Comparison of ENCODE assay signal across 9 cellular contexts in the genomic region with DNA sequence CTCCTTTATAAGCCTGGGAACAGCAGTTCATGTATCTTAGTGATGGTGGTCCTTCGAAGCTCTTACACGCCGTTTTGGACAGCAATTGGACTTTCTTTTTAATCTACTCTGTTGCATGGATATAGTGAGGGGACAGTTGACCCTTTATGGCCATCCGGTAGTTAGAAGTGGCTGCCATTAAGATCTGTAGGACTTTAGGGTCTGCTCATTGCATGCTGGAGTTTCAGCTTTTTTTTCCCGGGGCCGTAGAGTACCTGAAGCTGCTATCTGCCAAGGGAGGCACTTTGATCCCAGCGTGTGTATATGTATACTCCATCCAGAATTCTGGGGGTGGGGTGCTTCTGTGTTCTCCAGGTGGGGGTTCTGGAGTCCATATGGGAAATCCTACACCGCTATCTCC. TPM values are rescaled to one million over a fixed set of nuclear protein-coding genes. Genes with fewer than 3 reads are reported as not detected.
DNase-seq lines count a peak whose midpoint lies in the region; ATAC-seq and TF ChIP-seq lines count a peak whose summit lies in the region.
"Had no signal": no experiment of that assay in that cellular context is flagged by ENCODE, and none has a peak within 500 bp of the region (broad histone marks: within the 10 kb centered on the region; RNA-seq: fewer than 3 reads in every experiment).

No MANE protein-coding gene starts in this region.

- CTCF ChIA-PET in A673 (lab: Charles Lee) (no interaction called here), HCT116 (lab: Charles Lee) (interaction anchor here (0.8 to 1.4 kb wide), 3 partner anchors 34 to 131 kb away, joined by 3 to 4 read pairs (median 3); no protein-coding TSS in a partner anchor)

- RAD21 ChIA-PET in HCT116 (lab: Charles Lee; ENCODE audit: low non-redundant PET in 1 of 2, low total read pairs in 2 of 2, uncharacterized antibody in 2 of 2, unreplicated experiment in 2 of 2), result no interaction called here

- POLR2A ChIA-PET in A673 (lab: Charles Lee; ENCODE audit: low non-redundant PET), result interaction anchor here (0.5 kb wide), 1 partner anchor 209 kb away, joined by 4 read pairs; no protein-coding TSS in a partner anchor
- POLR2A ChIA-PET in HCT116 (lab: Charles Lee), result no interaction called here

- no peak overlapping the region for H3K27ac ChIP-seq in A673 (ENCODE audit: low read depth, low read length, poor library complexity, severe bottlenecking)
- peak overlapping the region; percentile 92 for H3K27ac ChIP-seq in HCT116 (ENCODE audit: low read depth, low read length)
- H3K27ac ChIP-seq in duodenal mucosa (ENCODE audit: low read depth, low read length), result no peak overlapping the region
- no peak overlapping the region for H3K27ac ChIP-seq in mesodermal cell (ENCODE audit: low read depth, low read length, severe bottlenecking)

- H3K27me3 ChIP-seq in A673 (replicated peaks; ENCODE audit: insufficient read depth, low read depth, low read length, poor library complexity) (no peaks in the 10 kb centered on the region), HCT116 (ENCODE audit: insufficient read depth, low read length) (no peaks in the 10 kb centered on the region), duodenal mucosa (ENCODE audit: control insufficient read depth in 1 of 2, insufficient read depth in 2 of 2, low read length in 2 of 2) (no peaks in the 10 kb centered on the region)

- TF ChIP-seq POLR2A in HCT116 (IDR thresholded peaks at IDR 0.05; ENCODE audit: borderline replicate concordance, extremely low read depth, insufficient read depth, insufficient read length), result no peak

- TF ChIP-seq CTCF in A673 (conservative IDR thresholded peaks at IDR 0.05; ENCODE audit: low read depth, low read length), result no peak
- TF ChIP-seq CTCF in HCT116 (IDR thresholded peaks at IDR 0.05 in 2 of 3, conservative IDR thresholded peaks at IDR 0.05 in 1 of 3; ENCODE audit: borderline replicate concordance in 1 of 3, insufficient read depth in 1 of 3, low read depth in 2 of 3, low read length in 2 of 3), result no peak
- no peak for TF ChIP-seq CTCF in GM10266 (IDR thresholded peaks at IDR 0.05; ENCODE audit: control insufficient read depth, insufficient read depth, low read depth, missing control alignments)

- H3K36me3 ChIP-seq in A673 (ENCODE audit: insufficient read depth, low read length, poor library complexity, severe bottlenecking), result peaks cover 1% of the 10 kb centered on the region
- peaks cover 8 to 21% of the 10 kb centered on the region in 2 experiments; a peak in 3 of 4 replicates for H3K36me3 ChIP-seq in HCT116 (ENCODE audit: control insufficient read depth in 1 of 2, insufficient read depth in 2 of 2, low read length in 2 of 2)
- H3K36me3 ChIP-seq in duodenal mucosa (ENCODE audit: control insufficient read depth in 1 of 2, insufficient read depth in 2 of 2, low read length in 2 of 2), result peaks cover 3 to 14% of the 10 kb centered on the region in 2 donors
- H3K36me3 ChIP-seq in mesodermal cell (ENCODE audit: control insufficient read depth, insufficient read depth, low read length), result peaks cover 52% of the 10 kb centered on the region

- H4K20me1 ChIP-seq in HCT116 (ENCODE audit: insufficient read depth), result no peaks in the 10 kb centered on the region

- H3K4me1 ChIP-seq in A673 (ENCODE audit: insufficient read depth, low read length, poor library complexity, severe bottlenecking), result peaks cover 22% of the 10 kb centered on the region
- H3K4me1 ChIP-seq in HCT116 (ENCODE audit: control insufficient read depth in 1 of 2, insufficient read depth in 2 of 2, low read length in 2 of 2), result peaks cover 10 to 26% of the 10 kb centered on the region in 2 experiments
- H3K4me1 ChIP-seq in duodenal mucosa (ENCODE audit: control insufficient read depth in 1 of 2, insufficient read depth in 2 of 2, low read length in 2 of 2), result peaks cover 31 to 36% of the 10 kb centered on the region in 2 donors
- H3K4me1 ChIP-seq in mesodermal cell (ENCODE audit: control insufficient read depth, insufficient read depth, low read length, poor library complexity, severe bottlenecking), result peaks cover 23% of the 10 kb centered on the region

- H2AFZ ChIP-seq in HCT116 (ENCODE audit: low read depth, low read length, poor library complexity, severe bottlenecking), result no peak overlapping the region

- H3K4me2 ChIP-seq in HCT116 (ENCODE audit: low read length), result peak overlapping the region; percentile 99

- no TSS peak for BruUV-seq in A673 (replicated peaks; lab: Mats Ljungman, UMichigan)
- no TSS peak for BruUV-seq in HCT116 (replicated peaks; lab: Mats Ljungman, UMichigan)

- H3K9ac ChIP-seq in HCT116 (ENCODE audit: low read length) (peak overlapping the region; percentile 93), duodenal mucosa (ENCODE audit: low read depth in 1 of 2, low read length in 2 of 2) (peak overlapping the region; percentile 78)

- H3K9me3 ChIP-seq in A673 (ENCODE audit: low read depth, low read length, poor library complexity, severe bottlenecking) (no peaks in the 10 kb centered on the region), HCT116 (ENCODE audit: control insufficient read depth in 1 of 2, insufficient read depth in 1 of 2, low read depth in 1 of 2, low read length in 2 of 2) (no peaks in the 10 kb centered on the region), duodenal mucosa (ENCODE audit: control insufficient read depth in 1 of 2, low read length in 2 of 2) (no peaks in the 10 kb centered on the region), mesodermal cell (ENCODE audit: control insufficient read depth, low read length) (no peaks in the 10 kb centered on the region)

- TF ChIP-seq RAD21 in HCT116 (IDR thresholded peaks at IDR 0.05; ENCODE audit: low read depth), result no peak

- DNase-seq in A673 (ENCODE audit: low spot score), result no peak
- DNase-seq in HCT116 (ENCODE audit: low read depth, low spot score), result no peak
- no peak for DNase-seq in GM10266 (ENCODE audit: extremely low spot score)
- DNase-seq: caudate nucleus had no signal

- WGBS in mesodermal cell (ENCODE audit: insufficient coverage in 2 of 2), 2 experiments, result 98% methylated on average over 7 of the region's 8 CpGs

- H3K4me3 ChIP-seq in A673 (ENCODE audit: low read depth, low read length, poor library complexity, severe bottlenecking), result peak overlapping the region; percentile 65
- H3K4me3 ChIP-seq in HCT116 (replicated peaks in 1 of 2; ENCODE audit: low read depth in 1 of 2, low read length in 2 of 2), result peak overlapping the region; percentile 67 to 94
- H3K4me3 ChIP-seq in duodenal mucosa (ENCODE audit: low read depth in 1 of 2, low read length in 2 of 2), result peak overlapping the region; percentile 87 to 91
- peak overlapping the region; percentile 68 for H3K4me3 ChIP-seq in mesodermal cell (ENCODE audit: extremely low read depth, insufficient read depth, low read length, poor library complexity, severe bottlenecking)

- H3K9me2 ChIP-seq in HCT116 (ENCODE audit: insufficient read depth), result no peaks in the 10 kb centered on the region

- intact Hi-C loops in A673 (cut with micrococcal nuclease; ENCODE audit: unreplicated experiment) (no loop called here), HCT116 (cut with micrococcal nuclease) (no loop called here)

- peaks cover 42% of the 10 kb centered on the region for H3K79me2 ChIP-seq in HCT116 (ENCODE audit: insufficient read depth, low read length)

- ATAC-seq in HCT116 (no peak), GM18870 (IDR thresholded peaks at IDR 0.05; ENCODE audit: unreplicated experiment) (no peak), GM21515 (IDR thresholded peaks at IDR 0.05; ENCODE audit: unreplicated experiment) (no peak), GM19467 (IDR thresholded peaks at IDR 0.05; ENCODE audit: unreplicated experiment) (no peak)

TF ChIP-seq in HCT116, 20 proteins besides CTCF, POLR2A, EP300 and RAD21 (continues in another document):
- TF ChIP-seq EZH2 (IDR thresholded peaks at IDR 0.05) (no peak), TCF7L2 (IDR thresholded peaks at IDR 0.05; ENCODE audit: borderline replicate concordance, extremely low read depth, insufficient read depth, insufficient read length) (no peak), EZH2phosphoT487 (IDR thresholded peaks at IDR 0.05; ENCODE audit: borderline replicate concordance) (no peak), JUND (IDR thresholded peaks at IDR 0.05) (no peak)
- TF ChIP-seq, protein P1, sequence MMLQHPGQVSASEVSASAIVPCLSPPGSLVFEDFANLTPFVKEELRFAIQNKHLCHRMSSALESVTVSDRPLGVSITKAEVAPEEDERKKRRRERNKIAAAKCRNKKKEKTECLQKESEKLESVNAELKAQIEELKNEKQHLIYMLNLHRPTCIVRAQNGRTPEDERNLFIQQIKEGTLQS (IDR thresholded peaks at IDR 0.05), result no peak

RNA-seq across cellular contexts. Expression of a gene that starts 1.2 kb away (rescaled TPM):
- total RNA-seq in A673 (2021), result 16.9 and 18.7 TPM in 2 replicates
- total RNA-seq in HCT116 (2021; ENCODE audit: unreplicated experiment), result 21.5 TPM
- polyA plus RNA-seq in HCT116 (2012), result 16.0 and 17.9 TPM in 2 replicates
- 55.6 TPM for polyA plus RNA-seq in mesodermal cell (2013, experiment 1 of 2)
- polyA plus RNA-seq in mesodermal cell (2013, experiment 2 of 2), result 97.7 TPM

RNA-seq across cellular contexts. Expression of a gene that starts 1.7 kb away (rescaled TPM):
- 64.3 and 67.7 TPM in 2 replicates for total RNA-seq in A673 (2021)
- total RNA-seq in HCT116 (2021; ENCODE audit: unreplicated experiment), result 103 TPM
- polyA plus RNA-seq in HCT116 (2012), result 148 and 157 TPM in 2 replicates
- polyA plus RNA-seq in mesodermal cell (2013, experiment 1 of 2), result 70.4 TPM
- polyA plus RNA-seq in mesodermal cell (2013, experiment 2 of 2), result 59.4 TPM

RNA-seq across cellular contexts. Expression of a gene that starts 4.2 kb away (rescaled TPM):
- total RNA-seq in A673 (2021) (1.7 and 3.0 TPM in 2 replicates), HCT116 (2021; ENCODE audit: unreplicated experiment) (2.8 TPM)
- polyA plus RNA-seq in HCT116 (2012), result 0.82 and 1.8 TPM in 2 replicates
- 240 TPM for polyA plus RNA-seq in mesodermal cell (2013, experiment 1 of 2)
- 335 TPM for polyA plus RNA-seq in mesodermal cell (2013, experiment 2 of 2)

RNA-seq across cellular contexts. Expression of a gene that starts 25.0 kb away (rescaled TPM):
- total RNA-seq in A673 (2021) (46.8 and 51.1 TPM in 2 replicates), HCT116 (2021; ENCODE audit: unreplicated experiment) (42.1 TPM)
- polyA plus RNA-seq in HCT116 (2012), result 21.0 and 26.5 TPM in 2 replicates
- 41.4 TPM for polyA plus RNA-seq in mesodermal cell (2013, experiment 1 of 2)
- polyA plus RNA-seq in mesodermal cell (2013, experiment 2 of 2), result 37.3 TPM

RNA-seq across cellular contexts. Expression of a gene that starts 29.6 kb away (rescaled TPM):
- total RNA-seq in A673 (2021) (249 and 264 TPM in 2 replicates), HCT116 (2021; ENCODE audit: unreplicated experiment) (54.8 TPM)
- polyA plus RNA-seq in HCT116 (2012), result 54.9 and 63.8 TPM in 2 replicates
- 57.2 TPM for polyA plus RNA-seq in mesodermal cell (2013, experiment 1 of 2)
- polyA plus RNA-seq in mesodermal cell (2013, experiment 2 of 2), result 54.5 TPM
